ENCODE assay signal across 2 cellular contexts in the genomic region with DNA sequence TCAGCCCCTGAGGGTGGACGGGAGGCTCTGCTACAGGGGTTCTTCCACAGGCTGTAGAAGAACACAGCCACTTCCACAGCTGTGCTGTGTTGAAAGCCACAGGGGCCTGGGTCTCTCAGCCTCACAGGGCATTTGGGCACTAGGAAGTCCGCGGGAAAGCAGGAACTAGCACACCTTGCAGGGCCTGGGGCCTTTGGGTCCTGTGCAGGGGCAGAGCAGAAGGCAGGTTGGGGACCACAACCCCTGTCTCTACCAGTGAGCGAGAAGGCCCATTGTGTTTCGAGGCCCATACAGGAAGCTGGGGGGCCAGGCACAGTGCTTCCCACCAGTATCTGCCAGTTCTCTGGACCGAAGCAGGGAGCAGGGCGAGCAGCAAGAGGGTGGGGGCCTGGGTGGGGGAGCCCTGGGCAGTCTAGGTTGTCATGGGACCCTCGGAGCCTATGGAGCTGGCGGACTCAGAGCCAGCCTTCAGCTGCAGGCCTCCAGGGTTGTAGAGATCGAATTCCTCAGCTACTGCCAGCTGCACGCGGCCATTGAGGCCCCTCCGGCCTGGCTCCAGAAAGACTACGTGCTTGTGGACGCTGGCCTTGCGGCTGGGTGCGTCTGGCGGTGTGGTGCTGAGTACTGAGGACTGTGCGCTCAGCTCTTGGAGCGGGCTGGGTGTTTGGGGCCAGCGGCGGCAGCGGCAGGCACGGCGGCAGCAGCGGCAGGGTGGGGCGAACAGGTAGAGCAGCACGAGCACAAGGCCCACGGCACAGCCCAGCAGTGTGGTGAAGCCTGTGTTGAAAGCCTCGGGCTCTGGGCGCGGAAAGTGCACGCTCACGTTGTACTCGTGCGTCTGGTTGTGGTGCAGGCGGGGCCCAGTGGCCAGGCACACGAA.
TF ChIP-seq lines count a peak whose summit lies in the region.

No MANE protein-coding gene starts in this region.

TF ChIP-seq in SK-N-SH, 30 proteins besides CTCF, POLR2A, EP300 and RAD21 (continued from another document):
- TF ChIP-seq, protein P1, sequence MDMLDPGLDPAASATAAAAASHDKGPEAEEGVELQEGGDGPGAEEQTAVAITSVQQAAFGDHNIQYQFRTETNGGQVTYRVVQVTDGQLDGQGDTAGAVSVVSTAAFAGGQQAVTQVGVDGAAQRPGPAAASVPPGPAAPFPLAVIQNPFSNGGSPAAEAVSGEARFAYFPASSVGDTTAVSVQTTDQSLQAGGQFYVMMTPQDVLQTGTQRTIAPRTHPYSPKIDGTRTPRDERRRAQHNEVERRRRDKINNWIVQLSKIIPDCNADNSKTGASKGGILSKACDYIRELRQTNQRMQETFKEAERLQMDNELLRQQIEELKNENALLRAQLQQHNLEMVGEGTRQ (IDR thresholded peaks at IDR 0.05; ENCODE audit: borderline replicate concordance, low read depth, low read length): no peak
- TF ChIP-seq JUND (IDR thresholded peaks at IDR 0.05) (no peak), TCF12 (IDR thresholded peaks at IDR 0.05) (no peak), FOSL2 (IDR thresholded peaks at IDR 0.05; ENCODE audit: borderline replicate concordance, low read depth) (no peak), ELF1 (IDR thresholded peaks at IDR 0.05) (no peak), FOXM1 (IDR thresholded peaks at IDR 0.05; ENCODE audit: low read depth) (no peak), EZH2phosphoT487 (IDR thresholded peaks at IDR 0.05; ENCODE audit: borderline replicate concordance, low read depth) (no peak), YY1 (IDR thresholded peaks at IDR 0.05; ENCODE audit: low read depth) (no peak), NFIC (IDR thresholded peaks at IDR 0.05; ENCODE audit: borderline replicate concordance) (no peak), CHD2 (IDR thresholded peaks at IDR 0.05; ENCODE audit: low read length, partially characterized antibody) (no peak)
- TF ChIP-seq, protein P2, sequence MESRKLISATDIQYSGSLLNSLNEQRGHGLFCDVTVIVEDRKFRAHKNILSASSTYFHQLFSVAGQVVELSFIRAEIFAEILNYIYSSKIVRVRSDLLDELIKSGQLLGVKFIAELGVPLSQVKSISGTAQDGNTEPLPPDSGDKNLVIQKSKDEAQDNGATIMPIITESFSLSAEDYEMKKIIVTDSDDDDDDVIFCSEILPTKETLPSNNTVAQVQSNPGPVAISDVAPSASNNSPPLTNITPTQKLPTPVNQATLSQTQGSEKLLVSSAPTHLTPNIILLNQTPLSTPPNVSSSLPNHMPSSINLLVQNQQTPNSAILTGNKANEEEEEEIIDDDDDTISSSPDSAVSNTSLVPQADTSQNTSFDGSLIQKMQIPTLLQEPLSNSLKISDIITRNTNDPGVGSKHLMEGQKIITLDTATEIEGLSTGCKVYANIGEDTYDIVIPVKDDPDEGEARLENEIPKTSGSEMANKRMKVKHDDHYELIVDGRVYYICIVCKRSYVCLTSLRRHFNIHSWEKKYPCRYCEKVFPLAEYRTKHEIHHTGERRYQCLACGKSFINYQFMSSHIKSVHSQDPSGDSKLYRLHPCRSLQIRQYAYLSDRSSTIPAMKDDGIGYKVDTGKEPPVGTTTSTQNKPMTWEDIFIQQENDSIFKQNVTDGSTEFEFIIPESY (IDR thresholded peaks at IDR 0.05; ENCODE audit: borderline replicate concordance, low read depth): no peak
- TF ChIP-seq, protein P3, sequence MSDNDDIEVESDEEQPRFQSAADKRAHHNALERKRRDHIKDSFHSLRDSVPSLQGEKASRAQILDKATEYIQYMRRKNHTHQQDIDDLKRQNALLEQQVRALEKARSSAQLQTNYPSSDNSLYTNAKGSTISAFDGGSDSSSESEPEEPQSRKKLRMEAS (IDR thresholded peaks at IDR 0.05; ENCODE audit: low read depth): no peak
- TF ChIP-seq, protein P4, sequence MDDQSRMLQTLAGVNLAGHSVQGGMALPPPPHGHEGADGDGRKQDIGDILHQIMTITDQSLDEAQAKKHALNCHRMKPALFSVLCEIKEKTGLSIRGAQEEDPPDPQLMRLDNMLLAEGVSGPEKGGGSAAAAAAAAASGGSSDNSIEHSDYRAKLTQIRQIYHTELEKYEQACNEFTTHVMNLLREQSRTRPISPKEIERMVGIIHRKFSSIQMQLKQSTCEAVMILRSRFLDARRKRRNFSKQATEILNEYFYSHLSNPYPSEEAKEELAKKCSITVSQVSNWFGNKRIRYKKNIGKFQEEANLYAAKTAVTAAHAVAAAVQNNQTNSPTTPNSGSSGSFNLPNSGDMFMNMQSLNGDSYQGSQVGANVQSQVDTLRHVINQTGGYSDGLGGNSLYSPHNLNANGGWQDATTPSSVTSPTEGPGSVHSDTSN (IDR thresholded peaks at IDR 0.05): no peak

TF ChIP-seq in SK-N-SH treated with all-trans-retinoic acid at 6 μM for 48 hours, 23 proteins besides CTCF, POLR2A, EP300 and RAD21 (continued from another document):
- TF ChIP-seq, protein P5, sequence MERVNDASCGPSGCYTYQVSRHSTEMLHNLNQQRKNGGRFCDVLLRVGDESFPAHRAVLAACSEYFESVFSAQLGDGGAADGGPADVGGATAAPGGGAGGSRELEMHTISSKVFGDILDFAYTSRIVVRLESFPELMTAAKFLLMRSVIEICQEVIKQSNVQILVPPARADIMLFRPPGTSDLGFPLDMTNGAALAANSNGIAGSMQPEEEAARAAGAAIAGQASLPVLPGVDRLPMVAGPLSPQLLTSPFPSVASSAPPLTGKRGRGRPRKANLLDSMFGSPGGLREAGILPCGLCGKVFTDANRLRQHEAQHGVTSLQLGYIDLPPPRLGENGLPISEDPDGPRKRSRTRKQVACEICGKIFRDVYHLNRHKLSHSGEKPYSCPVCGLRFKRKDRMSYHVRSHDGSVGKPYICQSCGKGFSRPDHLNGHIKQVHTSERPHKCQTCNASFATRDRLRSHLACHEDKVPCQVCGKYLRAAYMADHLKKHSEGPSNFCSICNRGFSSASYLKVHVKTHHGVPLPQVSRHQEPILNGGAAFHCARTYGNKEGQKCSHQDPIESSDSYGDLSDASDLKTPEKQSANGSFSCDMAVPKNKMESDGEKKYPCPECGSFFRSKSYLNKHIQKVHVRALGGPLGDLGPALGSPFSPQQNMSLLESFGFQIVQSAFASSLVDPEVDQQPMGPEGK (CRISPR knock-in tag; IDR thresholded peaks at IDR 0.05; ENCODE audit: borderline replicate concordance): no peak
- no peak for TF ChIP-seq CSDC2 (CRISPR knock-in tag; IDR thresholded peaks at IDR 0.05)
- no peak for TF ChIP-seq TCF4 (CRISPR knock-in tag; IDR thresholded peaks at IDR 0.05; ENCODE audit: borderline replicate concordance)
- TF ChIP-seq ZNF8 (CRISPR knock-in tag; IDR thresholded peaks at IDR 0.05): no peak
- TF ChIP-seq TOX (CRISPR knock-in tag; IDR thresholded peaks at IDR 0.05; ENCODE audit: borderline replicate concordance): no peak
- TF ChIP-seq, protein P6, sequence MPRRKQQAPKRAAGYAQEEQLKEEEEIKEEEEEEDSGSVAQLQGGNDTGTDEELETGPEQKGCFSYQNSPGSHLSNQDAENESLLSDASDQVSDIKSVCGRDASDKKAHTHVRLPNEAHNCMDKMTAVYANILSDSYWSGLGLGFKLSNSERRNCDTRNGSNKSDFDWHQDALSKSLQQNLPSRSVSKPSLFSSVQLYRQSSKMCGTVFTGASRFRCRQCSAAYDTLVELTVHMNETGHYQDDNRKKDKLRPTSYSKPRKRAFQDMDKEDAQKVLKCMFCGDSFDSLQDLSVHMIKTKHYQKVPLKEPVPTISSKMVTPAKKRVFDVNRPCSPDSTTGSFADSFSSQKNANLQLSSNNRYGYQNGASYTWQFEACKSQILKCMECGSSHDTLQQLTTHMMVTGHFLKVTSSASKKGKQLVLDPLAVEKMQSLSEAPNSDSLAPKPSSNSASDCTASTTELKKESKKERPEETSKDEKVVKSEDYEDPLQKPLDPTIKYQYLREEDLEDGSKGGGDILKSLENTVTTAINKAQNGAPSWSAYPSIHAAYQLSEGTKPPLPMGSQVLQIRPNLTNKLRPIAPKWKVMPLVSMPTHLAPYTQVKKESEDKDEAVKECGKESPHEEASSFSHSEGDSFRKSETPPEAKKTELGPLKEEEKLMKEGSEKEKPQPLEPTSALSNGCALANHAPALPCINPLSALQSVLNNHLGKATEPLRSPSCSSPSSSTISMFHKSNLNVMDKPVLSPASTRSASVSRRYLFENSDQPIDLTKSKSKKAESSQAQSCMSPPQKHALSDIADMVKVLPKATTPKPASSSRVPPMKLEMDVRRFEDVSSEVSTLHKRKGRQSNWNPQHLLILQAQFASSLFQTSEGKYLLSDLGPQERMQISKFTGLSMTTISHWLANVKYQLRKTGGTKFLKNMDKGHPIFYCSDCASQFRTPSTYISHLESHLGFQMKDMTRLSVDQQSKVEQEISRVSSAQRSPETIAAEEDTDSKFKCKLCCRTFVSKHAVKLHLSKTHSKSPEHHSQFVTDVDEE (CRISPR knock-in tag; IDR thresholded peaks at IDR 0.05): no peak
- TF ChIP-seq RARB (CRISPR knock-in tag; IDR thresholded peaks at IDR 0.05): no peak
- TF ChIP-seq, protein P7, sequence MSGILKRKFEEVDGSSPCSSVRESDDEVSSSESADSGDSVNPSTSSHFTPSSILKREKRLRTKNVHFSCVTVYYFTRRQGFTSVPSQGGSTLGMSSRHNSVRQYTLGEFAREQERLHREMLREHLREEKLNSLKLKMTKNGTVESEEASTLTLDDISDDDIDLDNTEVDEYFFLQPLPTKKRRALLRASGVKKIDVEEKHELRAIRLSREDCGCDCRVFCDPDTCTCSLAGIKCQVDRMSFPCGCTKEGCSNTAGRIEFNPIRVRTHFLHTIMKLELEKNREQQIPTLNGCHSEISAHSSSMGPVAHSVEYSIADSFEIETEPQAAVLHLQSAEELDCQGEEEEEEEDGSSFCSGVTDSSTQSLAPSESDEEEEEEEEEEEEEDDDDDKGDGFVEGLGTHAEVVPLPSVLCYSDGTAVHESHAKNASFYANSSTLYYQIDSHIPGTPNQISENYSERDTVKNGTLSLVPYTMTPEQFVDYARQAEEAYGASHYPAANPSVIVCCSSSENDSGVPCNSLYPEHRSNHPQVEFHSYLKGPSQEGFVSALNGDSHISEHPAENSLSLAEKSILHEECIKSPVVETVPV (CRISPR knock-in tag; IDR thresholded peaks at IDR 0.05): no peak
- TF ChIP-seq, protein P8, sequence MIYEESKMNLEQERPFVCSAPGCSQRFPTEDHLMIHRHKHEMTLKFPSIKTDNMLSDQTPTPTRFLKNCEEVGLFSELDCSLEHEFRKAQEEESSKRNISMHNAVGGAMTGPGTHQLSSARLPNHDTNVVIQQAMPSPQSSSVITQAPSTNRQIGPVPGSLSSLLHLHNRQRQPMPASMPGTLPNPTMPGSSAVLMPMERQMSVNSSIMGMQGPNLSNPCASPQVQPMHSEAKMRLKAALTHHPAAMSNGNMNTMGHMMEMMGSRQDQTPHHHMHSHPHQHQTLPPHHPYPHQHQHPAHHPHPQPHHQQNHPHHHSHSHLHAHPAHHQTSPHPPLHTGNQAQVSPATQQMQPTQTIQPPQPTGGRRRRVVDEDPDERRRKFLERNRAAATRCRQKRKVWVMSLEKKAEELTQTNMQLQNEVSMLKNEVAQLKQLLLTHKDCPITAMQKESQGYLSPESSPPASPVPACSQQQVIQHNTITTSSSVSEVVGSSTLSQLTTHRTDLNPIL (CRISPR knock-in tag; IDR thresholded peaks at IDR 0.05; ENCODE audit: low read depth): no peak
- TF ChIP-seq ISL1 (CRISPR knock-in tag; IDR thresholded peaks at IDR 0.05): no peak
- TF ChIP-seq PPARA (CRISPR knock-in tag; IDR thresholded peaks at IDR 0.05; ENCODE audit: borderline replicate concordance): no peak
